In the genomic region with DNA sequence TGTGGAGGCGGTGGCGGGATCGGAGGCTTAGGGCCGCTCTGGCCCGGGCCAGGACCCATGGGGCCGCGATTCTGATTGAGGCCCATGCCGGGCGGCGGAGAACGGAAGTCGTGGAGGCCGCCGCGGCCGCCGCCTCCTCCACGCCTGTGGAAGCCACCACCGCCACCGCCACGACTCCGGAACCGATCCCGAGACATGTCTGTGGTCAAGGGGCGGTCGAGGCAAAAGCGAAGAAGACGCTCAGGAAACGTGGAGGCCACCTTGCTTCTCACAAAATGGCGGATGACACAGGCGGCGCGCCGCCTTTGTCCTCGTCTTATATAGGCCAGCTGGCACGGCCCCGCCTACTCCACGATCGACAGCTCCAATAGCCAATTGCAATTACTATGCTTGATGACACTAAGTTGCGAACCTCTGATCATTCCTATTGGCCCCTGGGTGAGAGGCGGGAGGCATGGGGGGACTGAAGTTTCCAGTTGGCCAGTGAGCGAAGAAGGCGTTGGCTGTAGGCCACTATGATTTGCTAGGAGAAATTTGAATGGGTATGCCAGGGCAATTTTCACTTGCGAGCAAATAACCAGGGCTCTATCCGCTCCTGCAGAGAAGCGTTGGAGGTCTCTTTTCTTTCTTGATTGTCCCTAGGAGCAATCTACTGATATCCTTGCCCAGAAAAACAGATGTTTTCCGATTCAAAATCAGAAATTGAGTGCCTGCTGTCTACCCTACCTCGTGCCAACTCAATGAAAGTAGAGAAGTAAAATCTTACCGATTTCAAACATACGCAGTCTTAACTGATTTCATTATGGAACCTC, we compare ENCODE assay signal across 8 cellular contexts. TPM values are rescaled to one million over a fixed set of nuclear protein-coding genes. Genes with fewer than 3 reads are reported as not detected.
A peak's percentile ranks its signal among the peaks of the same experiment; 100 is the strongest.
DNase-seq lines count a peak whose midpoint lies in the region; ATAC-seq and TF ChIP-seq lines count a peak whose summit lies in the region.

A gene with protein sequence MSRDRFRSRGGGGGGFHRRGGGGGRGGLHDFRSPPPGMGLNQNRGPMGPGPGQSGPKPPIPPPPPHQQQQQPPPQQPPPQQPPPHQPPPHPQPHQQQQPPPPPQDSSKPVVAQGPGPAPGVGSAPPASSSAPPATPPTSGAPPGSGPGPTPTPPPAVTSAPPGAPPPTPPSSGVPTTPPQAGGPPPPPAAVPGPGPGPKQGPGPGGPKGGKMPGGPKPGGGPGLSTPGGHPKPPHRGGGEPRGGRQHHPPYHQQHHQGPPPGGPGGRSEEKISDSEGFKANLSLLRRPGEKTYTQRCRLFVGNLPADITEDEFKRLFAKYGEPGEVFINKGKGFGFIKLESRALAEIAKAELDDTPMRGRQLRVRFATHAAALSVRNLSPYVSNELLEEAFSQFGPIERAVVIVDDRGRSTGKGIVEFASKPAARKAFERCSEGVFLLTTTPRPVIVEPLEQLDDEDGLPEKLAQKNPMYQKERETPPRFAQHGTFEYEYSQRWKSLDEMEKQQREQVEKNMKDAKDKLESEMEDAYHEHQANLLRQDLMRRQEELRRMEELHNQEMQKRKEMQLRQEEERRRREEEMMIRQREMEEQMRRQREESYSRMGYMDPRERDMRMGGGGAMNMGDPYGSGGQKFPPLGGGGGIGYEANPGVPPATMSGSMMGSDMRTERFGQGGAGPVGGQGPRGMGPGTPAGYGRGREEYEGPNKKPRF (minus strand): TSS at position 293 of the 812 bp plus-strand sequence. CDS start 96 bp downstream, at position 197.

- CTCF ChIA-PET in CD8-positive, alpha-beta memory T cell (lab: Charles Lee): interaction anchor here (1.0 kb wide), 1 partner anchor 9 kb away, joined by 3 read pairs; no protein-coding TSS in a partner anchor

- peak within 1 kb of the TSS; percentile 86 for H3K4me3 ChIP-seq in CD8-positive, alpha-beta memory T cell (ENCODE audit: low read length)
- peak within 1 kb of the TSS; percentile 97 for H3K4me3 ChIP-seq in lower lobe of right lung

- H3K36me3 Mint-ChIP-seq in CD8-positive, alpha-beta memory T cell: peaks cover 25 to 42% (median 35%) of the 10 kb centered on the region in 3 donors

- ATAC-seq in GM19467 (IDR thresholded peaks at IDR 0.05; ENCODE audit: unreplicated experiment): peak; percentile 89
- peak; percentile 96 to 98 for ATAC-seq in lower lobe of right lung

- peak within 1 kb of the TSS; percentile 96 to 100 (median 99) for H3K27ac Mint-ChIP-seq in CD8-positive, alpha-beta memory T cell

- H3K9me3 Mint-ChIP-seq in CD8-positive, alpha-beta memory T cell: no peaks in the 10 kb centered on the region

- H3K4me1 Mint-ChIP-seq in CD8-positive, alpha-beta memory T cell: peaks cover 41 to 55% (median 45%) of the 10 kb centered on the region in 3 donors

- no peaks in the 10 kb centered on the region for H3K9me3 ChIP-seq in CD8-positive, alpha-beta memory T cell (ENCODE audit: low read length)
- no peaks in the 10 kb centered on the region for H3K9me3 ChIP-seq in lower lobe of right lung

- H3K27me3 ChIP-seq in CD8-positive, alpha-beta memory T cell (ENCODE audit: insufficient read depth, low read length, poor library complexity, severe bottlenecking): no peaks in the 10 kb centered on the region
- H3K27me3 ChIP-seq in lower lobe of right lung (ENCODE audit: low read depth): no peaks in the 10 kb centered on the region

- peak within 1 kb of the TSS; percentile 96 for H3K27ac ChIP-seq in CD8-positive, alpha-beta memory T cell (ENCODE audit: low read depth, low read length)
- H3K27ac ChIP-seq in lower lobe of right lung: peak within 1 kb of the TSS; percentile 99

- peaks cover 35% of the 10 kb centered on the region for H3K36me3 ChIP-seq in CD8-positive, alpha-beta memory T cell (ENCODE audit: insufficient read depth, low read length)
- H3K36me3 ChIP-seq in lower lobe of right lung: peaks cover 33% of the 10 kb centered on the region

- POLR2A ChIA-PET in CD8-positive, alpha-beta memory T cell (lab: Charles Lee): interaction anchor here (0.5 to 1.5 kb wide), 9 partner anchors 8 to 1060 kb away, joined by 3 to 6 read pairs (median 4); partner anchors contain the start of genes AGO3, CLSPN and ZMYM1

- peak within 1 kb of the TSS; percentile 89 to 100 (median 97) for H3K4me3 Mint-ChIP-seq in CD8-positive, alpha-beta memory T cell

- H3K4me1 ChIP-seq in CD8-positive, alpha-beta memory T cell (ENCODE audit: insufficient read depth, low read length): peaks cover 35% of the 10 kb centered on the region
- H3K4me1 ChIP-seq in lower lobe of right lung: peaks cover 39% of the 10 kb centered on the region

- intact Hi-C loops in lower lobe of right lung (cut with DNase I): no loop called here

- no peak for TF ChIP-seq CTCF in lower lobe of right lung (IDR thresholded peaks at IDR 0.05)

- DNase-seq in CD8-positive, alpha-beta memory T cell: peak; percentile 90 to 98 (median 97)
- DNase-seq in HS-27A (ENCODE audit: low read depth) (peak; percentile 99), NK-92 (lab: John Stamatoyannopoulos, UW; ENCODE audit: unreplicated experiment) (peak; percentile 91), lower lobe of right lung (peak; percentile 94)
- DNase-seq in activated CD8-positive, alpha-beta memory T cell treated with anti-CD3 and anti-CD28 coated beads for 1 hour (ENCODE audit: extremely low read depth in 1 of 2, low read depth in 1 of 2): peak; percentile 88 to 93
- peak; percentile 94 for DNase-seq in effector CD4-positive, alpha-beta T cell
- DNase-seq in stimulated activated CD4-positive, alpha-beta T cell treated with anti-CD3 and anti-CD28 coated beads, TNF-alpha, amount 100 ng/mL, for 24 hours (ENCODE audit: low read depth in 3 of 3): peak; percentile 94 to 96 (median 95)

- H3K27me3 Mint-ChIP-seq in CD8-positive, alpha-beta memory T cell: peaks cover 0 to 5% of the 10 kb centered on the region in 2 donors

RNA-seq across cellular contexts. Expression of the gene that starts here (rescaled TPM):
- 100 to 1,000 TPM; 349 to 360 TPM for total RNA-seq in CD8-positive, alpha-beta memory T cell
- polyA plus RNA-seq in CD8-positive, alpha-beta memory T cell: 168 TPM
- total RNA-seq in lower lobe of right lung: 182 TPM

Comparison
In these comparisons a context has a peak if more than half of its experiments do, and no peak if none do; other contexts are left out.
1. Peak in every context shown above with its lines: DNase-seq, ATAC-seq, H3K4me3 ChIP-seq and H3K27ac ChIP-seq.